In genomic region chr4:653831-654525, GRCh38 we compare ENCODE assay signal across 24 cellular contexts. TPM values are rescaled to one million over a fixed set of nuclear protein-coding genes. Genes with fewer than 3 reads are reported as not detected.
DNase-seq lines count a peak whose midpoint lies in the region; ATAC-seq and TF ChIP-seq lines count a peak whose summit lies in the region.
"Had no signal": no experiment of that assay in that cellular context is flagged by ENCODE, and none has a peak within 500 bp of the region (broad histone marks: within the 10 kb centered on the region; RNA-seq: fewer than 3 reads in every experiment).

No MANE protein-coding gene starts in this region.

- CTCF ChIA-PET in OCI-LY7 (lab: Charles Lee; ENCODE audit: unreplicated experiment): no interaction called here

- no peaks in the 10 kb centered on the region for H3K4me1 Mint-ChIP-seq in activated naive CD8-positive, alpha-beta T cell treated with anti-CD3 and anti-CD28 coated beads, Interleukin-2, amount 50 U/mL, for 24 hours
- no peaks in the 10 kb centered on the region for H3K4me1 Mint-ChIP-seq in activated naive CD8-positive, alpha-beta T cell treated with anti-CD3 and anti-CD28 coated beads for 36 hours

- no peaks in the 10 kb centered on the region for H3K36me3 Mint-ChIP-seq in activated naive CD8-positive, alpha-beta T cell treated with anti-CD3 and anti-CD28 coated beads, Interleukin-2, amount 50 U/mL, for 24 hours (ENCODE audit: low read depth)
- no peaks in the 10 kb centered on the region for H3K36me3 Mint-ChIP-seq in activated naive CD8-positive, alpha-beta T cell treated with anti-CD3 and anti-CD28 coated beads for 36 hours

- ATAC-seq in activated naive CD8-positive, alpha-beta T cell treated with anti-CD3 and anti-CD28 coated beads, Interleukin-2, amount 50 U/mL, for 24 hours: peak; percentile 3
- ATAC-seq in mucosa of descending colon (no peak), HG02938 (IDR thresholded peaks at IDR 0.05; ENCODE audit: unreplicated experiment) (no peak), GM21723 (IDR thresholded peaks at IDR 0.05; ENCODE audit: unreplicated experiment) (no peak)
- ATAC-seq: Panc1 had no signal

- TF ChIP-seq CTCF in mucosa of descending colon (IDR thresholded peaks at IDR 0.05) (no peak), OCI-LY7 (conservative IDR thresholded peaks at IDR 0.05; ENCODE audit: low read length) (no peak)

- no TSS peak for BruUV-seq in OCI-LY7 (replicated peaks; lab: Mats Ljungman, UMichigan)

- H3K4me3 ChIP-seq in mucosa of descending colon: no peak overlapping the region
- no peak overlapping the region for H3K4me3 ChIP-seq in OCI-LY7 (ENCODE audit: low read depth, low read length, poor library complexity, severe bottlenecking)
- H3K4me3 ChIP-seq: MG63 had no signal

- no peaks in the 10 kb centered on the region for H3K9me3 Mint-ChIP-seq in activated naive CD8-positive, alpha-beta T cell treated with anti-CD3 and anti-CD28 coated beads, Interleukin-2, amount 50 U/mL, for 24 hours
- H3K9me3 Mint-ChIP-seq in activated naive CD8-positive, alpha-beta T cell treated with anti-CD3 and anti-CD28 coated beads for 36 hours: no peaks in the 10 kb centered on the region

- intact Hi-C loops in mucosa of descending colon (cut with DNase I, micrococcal nuclease) (no loop called here), OCI-LY7 (cut with micrococcal nuclease; ENCODE audit: unreplicated experiment) (no loop called here)

- H3K27ac ChIP-seq in cingulate gyrus (ENCODE audit: low read depth, low read length): peak overlapping the region; percentile 94
- peak overlapping the region; percentile 99 for H3K27ac ChIP-seq in substantia nigra (ENCODE audit: low read depth, low read length, poor library complexity, severe bottlenecking)
- H3K27ac ChIP-seq in OCI-LY7 (ENCODE audit: low read depth, low read length, poor library complexity, severe bottlenecking): no peak overlapping the region
- H3K27ac ChIP-seq: RWPE1 had no signal

- no peak overlapping the region for H3K4me2 ChIP-seq in OCI-LY7 (ENCODE audit: low read length)
- H3K4me2 ChIP-seq: SK-N-SH had no signal

- H3K36me3 ChIP-seq in mucosa of descending colon (ENCODE audit: low read depth): no peaks in the 10 kb centered on the region
- no peaks in the 10 kb centered on the region for H3K36me3 ChIP-seq in OCI-LY7 (ENCODE audit: insufficient read depth, low read length)
- H3K36me3 ChIP-seq: MG63 had no signal

- H3K4me1 ChIP-seq in mucosa of descending colon (ENCODE audit: low read depth) (no peaks in the 10 kb centered on the region), OCI-LY7 (ENCODE audit: insufficient read depth, low read length, poor library complexity, severe bottlenecking) (no peaks in the 10 kb centered on the region)

- H3K79me2 ChIP-seq in OCI-LY7 (ENCODE audit: insufficient read depth, low read depth, low read length): no peaks in the 10 kb centered on the region

- no peaks in the 10 kb centered on the region for H4K20me1 ChIP-seq in OCI-LY7 (ENCODE audit: insufficient read depth, low read length)

- no peak for DNase-seq in activated naive CD8-positive, alpha-beta T cell treated with anti-CD3 and anti-CD28 coated beads, Interleukin-2, amount 50 U/mL, for 24 hours
- no peak for DNase-seq in activated naive CD8-positive, alpha-beta T cell treated with anti-CD3 and anti-CD28 coated beads for 36 hours
- peak in 2 of 3 donors; percentile 9 to 27 for DNase-seq in mucosa of descending colon
- DNase-seq in substantia nigra (lab: John Stamatoyannopoulos, UW): no peak
- DNase-seq in OCI-LY7 (ENCODE audit: low spot score): no peak
- DNase-seq: Calu3, DMS79 treated with DMSO at 0.1 percent for 48 hours, GF-D8, KBM-7, MG63, NCI-H1105 treated with DMSO at 0.1 percent for 48 hours, NCI-H2029, NCI-H446, NCI-H524 treated with DMSO at 0.1 percent for 48 hours, NCI-H82, SIG-M5, SK-N-SH had no signal

- H3K9me3 ChIP-seq in mucosa of descending colon (no peaks in the 10 kb centered on the region), OCI-LY7 (ENCODE audit: low read length) (no peaks in the 10 kb centered on the region)
- H3K9me3 ChIP-seq: MG63, SK-N-SH had no signal

- no peaks in the 10 kb centered on the region for H3K9me2 ChIP-seq in OCI-LY7 (ENCODE audit: insufficient read depth, low read length)
- H3K9me2 ChIP-seq: SK-N-SH had no signal

- POLR2A ChIA-PET in OCI-LY7 (lab: Charles Lee): no interaction called here

- no peak overlapping the region for H3K27ac Mint-ChIP-seq in activated naive CD8-positive, alpha-beta T cell treated with anti-CD3 and anti-CD28 coated beads, Interleukin-2, amount 50 U/mL, for 24 hours
- H3K27ac Mint-ChIP-seq in activated naive CD8-positive, alpha-beta T cell treated with anti-CD3 and anti-CD28 coated beads for 36 hours: no peak overlapping the region

- H3K4me3 Mint-ChIP-seq in activated naive CD8-positive, alpha-beta T cell treated with anti-CD3 and anti-CD28 coated beads, Interleukin-2, amount 50 U/mL, for 24 hours: no peak overlapping the region
- H3K4me3 Mint-ChIP-seq in activated naive CD8-positive, alpha-beta T cell treated with anti-CD3 and anti-CD28 coated beads for 36 hours: no peak overlapping the region

- H3K27me3 Mint-ChIP-seq in activated naive CD8-positive, alpha-beta T cell treated with anti-CD3 and anti-CD28 coated beads, Interleukin-2, amount 50 U/mL, for 24 hours: peaks cover 2% of the 10 kb centered on the region
- H3K27me3 Mint-ChIP-seq in activated naive CD8-positive, alpha-beta T cell treated with anti-CD3 and anti-CD28 coated beads for 36 hours: peaks cover 9% of the 10 kb centered on the region

- H2AFZ ChIP-seq in OCI-LY7 (ENCODE audit: low read length): no peak overlapping the region

RNA-seq across cellular contexts. Expression of gene ATP5ME, which starts 20.1 kb away (rescaled TPM):
- total RNA-seq in activated naive CD8-positive, alpha-beta T cell treated with anti-CD3 and anti-CD28 coated beads for 36 hours: 100 to 1,000 TPM; 284 to 287 TPM
- total RNA-seq in mucosa of descending colon: 100 to 1,000 TPM; 330 to 467 (median 399) TPM
- 388 and 420 TPM in 2 replicates for total RNA-seq in OCI-LY7 (2014; rRNA removed; shearing (Covaris generic))
- 276 and 359 TPM in 2 replicates for total RNA-seq in OCI-LY7 (2022)

RNA-seq across cellular contexts. Expression of gene MYL5, which starts 20.4 kb away (rescaled TPM):
- total RNA-seq in activated naive CD8-positive, alpha-beta T cell treated with anti-CD3 and anti-CD28 coated beads for 36 hours: 10 to 100 TPM; 22.7 to 22.9 TPM
- total RNA-seq in mucosa of descending colon: 10 to 100 TPM; 26.1 to 52.5 (median 50.7) TPM
- total RNA-seq in OCI-LY7 (2014; rRNA removed; shearing (Covaris generic)): 23.0 and 24.4 TPM in 2 replicates
- total RNA-seq in OCI-LY7 (2022): 62.2 and 67.4 TPM in 2 replicates

RNA-seq across cellular contexts. Expression of gene PDE6B, which starts 28.6 kb away (rescaled TPM):
- total RNA-seq in activated naive CD8-positive, alpha-beta T cell treated with anti-CD3 and anti-CD28 coated beads for 36 hours: 10 to 100 TPM; 12.6 to 13.9 TPM
- 1 to 10 TPM; 1.0 to 2.9 (median 1.2) TPM for total RNA-seq in mucosa of descending colon
- total RNA-seq in OCI-LY7 (2014; rRNA removed; shearing (Covaris generic)): not detected in 2 replicates
- total RNA-seq in OCI-LY7 (2022): not detected in 2 replicates
- total RNA-seq: A172, Calu3 had no signal

RNA-seq across cellular contexts. Expression of gene SLC49A3, which starts 35.0 kb away (rescaled TPM):
- under 1 TPM; 0.38 to 0.43 TPM for total RNA-seq in activated naive CD8-positive, alpha-beta T cell treated with anti-CD3 and anti-CD28 coated beads for 36 hours
- total RNA-seq in mucosa of descending colon: 10 to 100 TPM in 2 of 3 donors, 1 to 10 TPM in 1; 9.9 to 14.1 (median 11.5) TPM
- total RNA-seq in OCI-LY7 (2014; rRNA removed; shearing (Covaris generic)): not detected in 2 replicates
- not detected in 2 replicates for total RNA-seq in OCI-LY7 (2022)
- total RNA-seq: HT1080 had no signal

RNA-seq across cellular contexts. Expression of gene PCGF3, which starts 51.7 kb away (rescaled TPM):
- total RNA-seq in activated naive CD8-positive, alpha-beta T cell treated with anti-CD3 and anti-CD28 coated beads for 36 hours: 10 to 100 TPM; 19.7 to 21.2 TPM
- 10 to 100 TPM; 45.5 to 66.9 (median 56.7) TPM for total RNA-seq in mucosa of descending colon
- 33.8 and 43.7 TPM in 2 replicates for total RNA-seq in OCI-LY7 (2014; rRNA removed; shearing (Covaris generic))
- 45.9 and 50.2 TPM in 2 replicates for total RNA-seq in OCI-LY7 (2022)

Comparison
In these comparisons a context has a peak if more than half of its experiments do, and no peak if none do; other contexts are left out.
1. DNase-seq: peak in mucosa of descending colon (2 of 3); none in activated naive CD8-positive, alpha-beta T cell treated with anti-CD3 and anti-CD28 coated beads, Interleukin-2, amount 50 U/mL, for 24 hours (single experiment), activated naive CD8-positive, alpha-beta T cell treated with anti-CD3 and anti-CD28 coated beads for 36 hours (single experiment), substantia nigra (0 of 49) and OCI-LY7 (single experiment).